Comparison of ENCODE assay signal across 20 cellular contexts in genomic region chr4:11618666-11619282, GRCh38.
DNase-seq lines count a peak whose midpoint lies in the region; ATAC-seq, FAIRE-seq and TF ChIP-seq lines count a peak whose summit lies in the region.
"Had no signal": no experiment of that assay in that cellular context is flagged by ENCODE, and none has a peak within 500 bp of the region (broad histone marks: within the 10 kb centered on the region; RNA-seq: fewer than 3 reads in every experiment).

No MANE protein-coding gene starts in this region.

- H3K4me3 ChIP-seq in kidney (ENCODE audit: low read length in 2 of 2): peak overlapping the region in 1 of 2 donors; percentile 5
- no peak overlapping the region for H3K4me3 ChIP-seq in smooth muscle cell
- no peak overlapping the region for H3K4me3 ChIP-seq in OCI-LY7 (ENCODE audit: low read depth, low read length, poor library complexity, severe bottlenecking)
- H3K4me3 ChIP-seq: skin epidermis had no signal

- H3K9me3 ChIP-seq in kidney (ENCODE audit: control insufficient read depth in 1 of 2, low read length in 2 of 2) (no peaks in the 10 kb centered on the region), smooth muscle cell (replicated peaks; ENCODE audit: low read depth) (no peaks in the 10 kb centered on the region), OCI-LY7 (ENCODE audit: low read length) (no peaks in the 10 kb centered on the region)

- CTCF ChIA-PET in OCI-LY7 (lab: Charles Lee; ENCODE audit: unreplicated experiment): no interaction called here

- H3K9me2 ChIP-seq in OCI-LY7 (ENCODE audit: insufficient read depth, low read length): no peaks in the 10 kb centered on the region

- H3K4me2 ChIP-seq in smooth muscle cell: no peak overlapping the region
- no peak overlapping the region for H3K4me2 ChIP-seq in OCI-LY7 (ENCODE audit: low read length)

- DNase-seq in MV-4-11 (lab: John Stamatoyannopoulos, UW) (peak; percentile 31), kidney (no peak), smooth muscle cell (lab: John Stamatoyannopoulos, UW; ENCODE audit: unreplicated experiment) (no peak), mesenteric fat pad (ENCODE audit: low spot score) (no peak), OCI-LY7 (ENCODE audit: low spot score) (no peak)
- DNase-seq: activated CD4-positive, alpha-beta T cell treated with anti-CD3 and anti-CD28 coated beads for 1 hour; activated CD8-positive, alpha-beta memory T cell treated with anti-CD3 and anti-CD28 coated beads, Interleukin-2, amount 50 U/mL, for 4 hours; activated naive CD4-positive, alpha-beta T cell treated with anti-CD3 and anti-CD28 coated beads, Interleukin-2, amount 50 U/mL, for 16 hours; CD4-positive, CD25-positive, alpha-beta regulatory T cell; effector CD4-positive, alpha-beta T cell; HFFc6; NCI-H2081; NCI-H526 treated with DMSO at 0.1 percent for 48 hours; nucleus accumbens; RPMI8226; stimulated activated naive CD8-positive, alpha-beta T cell treated with anti-CD3 and anti-CD28 coated beads, Interleukin-15, amount 100 ng/mL, for 72 hours had no signal

- 48% methylated on average over 2 of the region's 2 CpGs for WGBS in smooth muscle cell (ENCODE audit: low lambda C conversion rate)

- POLR2A ChIA-PET in OCI-LY7 (lab: Charles Lee): no interaction called here

- H3K4me1 ChIP-seq in kidney (ENCODE audit: control insufficient read depth in 1 of 2, insufficient read depth in 1 of 2, low read depth in 1 of 2, low read length in 2 of 2) (peaks cover 7 to 56% of the 10 kb centered on the region in 2 donors), smooth muscle cell (ENCODE audit: low read depth) (no peaks in the 10 kb centered on the region), OCI-LY7 (ENCODE audit: insufficient read depth, low read length, poor library complexity, severe bottlenecking) (no peaks in the 10 kb centered on the region)

- H3K27ac ChIP-seq in kidney (ENCODE audit: low read depth in 2 of 2, low read length in 2 of 2) (peak overlapping the region; percentile 54 to 76), smooth muscle cell (ENCODE audit: low read depth) (no peak overlapping the region), OCI-LY7 (ENCODE audit: low read depth, low read length, poor library complexity, severe bottlenecking) (no peak overlapping the region)
- H3K27ac ChIP-seq: skin epidermis had no signal

- H2AFZ ChIP-seq in smooth muscle cell (ENCODE audit: low read depth) (peak overlapping the region; percentile 9), OCI-LY7 (ENCODE audit: low read length) (no peak overlapping the region)

- H3K9ac ChIP-seq in kidney (ENCODE audit: low read length in 2 of 2): no peak overlapping the region
- no peak overlapping the region for H3K9ac ChIP-seq in smooth muscle cell (ENCODE audit: low read depth)

- BruUV-seq in OCI-LY7 (replicated peaks; lab: Mats Ljungman, UMichigan): no TSS peak

- H3K36me3 ChIP-seq in kidney (ENCODE audit: control insufficient read depth in 1 of 2, insufficient read depth in 2 of 2, low read length in 2 of 2): no peaks in the 10 kb centered on the region
- H3K36me3 ChIP-seq in smooth muscle cell (ENCODE audit: low read depth): no peaks in the 10 kb centered on the region
- no peaks in the 10 kb centered on the region for H3K36me3 ChIP-seq in OCI-LY7 (ENCODE audit: insufficient read depth, low read length)

- no peaks in the 10 kb centered on the region for H3F3A ChIP-seq in smooth muscle cell (ENCODE audit: low read depth)

- H3K27me3 ChIP-seq in smooth muscle cell (ENCODE audit: low read depth): no peaks in the 10 kb centered on the region

- FAIRE-seq in kidney (lab: Jason Lieb, UNC): peak; percentile 96
- FAIRE-seq: GM12892 had no signal

- ATAC-seq in GM19463 (IDR thresholded peaks at IDR 0.05; ENCODE audit: unreplicated experiment): peak; percentile 80
- no peak for ATAC-seq in GM19455 (IDR thresholded peaks at IDR 0.05; ENCODE audit: unreplicated experiment)
- ATAC-seq: stimulated activated naive CD8-positive, alpha-beta T cell treated with anti-CD3 and anti-CD28 coated beads, Interleukin-15, amount 100 ng/mL, for 72 hours had no signal

- H4K20me1 ChIP-seq in smooth muscle cell (ENCODE audit: low read depth): no peaks in the 10 kb centered on the region
- H4K20me1 ChIP-seq in OCI-LY7 (ENCODE audit: insufficient read depth, low read length): no peaks in the 10 kb centered on the region

- TF ChIP-seq CTCF in kidney (IDR thresholded peaks at IDR 0.05; ENCODE audit: borderline replicate concordance, extremely low read depth, insufficient read depth) (no peak), smooth muscle cell (IDR thresholded peaks at IDR 0.05; ENCODE audit: borderline replicate concordance, insufficient read depth, poor library complexity, severe bottlenecking) (no peak), OCI-LY7 (conservative IDR thresholded peaks at IDR 0.05; ENCODE audit: low read length) (no peak)

- H3K79me2 ChIP-seq in smooth muscle cell (ENCODE audit: low read depth) (no peaks in the 10 kb centered on the region), OCI-LY7 (ENCODE audit: insufficient read depth, low read depth, low read length) (no peaks in the 10 kb centered on the region)

- intact Hi-C loops in kidney (cut with DNase I) (no loop called here), OCI-LY7 (cut with micrococcal nuclease; ENCODE audit: unreplicated experiment) (no loop called here)

Comparison
In these comparisons a context has a peak if more than half of its experiments do, and no peak if none do; other contexts are left out.
1. H3K27ac ChIP-seq: peak in kidney (2 of 2); none in smooth muscle cell (single experiment) and OCI-LY7 (single experiment).